In the genomic region with DNA sequence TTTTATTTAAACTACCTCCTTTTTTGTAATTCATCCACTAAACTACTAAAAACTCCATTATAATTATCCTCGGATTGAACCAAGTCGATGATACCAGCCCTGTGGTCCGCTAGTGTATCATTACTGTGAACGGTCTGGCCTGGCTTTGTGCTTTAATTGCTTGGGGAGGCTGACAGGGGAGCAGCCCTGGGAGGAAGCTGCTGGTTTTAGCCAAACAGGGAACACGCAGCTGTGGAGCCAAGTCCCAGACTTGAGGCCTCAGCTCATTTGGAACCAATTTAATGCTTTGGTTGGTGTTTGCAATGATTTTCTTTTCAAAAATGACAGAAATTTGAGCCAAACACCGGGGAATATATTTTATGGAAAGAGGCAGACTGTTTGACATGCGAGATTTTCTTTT, we compare ENCODE assay signal across 30 cellular contexts.
DNase-seq lines count a peak whose midpoint lies in the region; ATAC-seq, FAIRE-seq and TF ChIP-seq lines count a peak whose summit lies in the region.
"Had no signal": no experiment of that assay in that cellular context is flagged by ENCODE, and none has a peak within 500 bp of the region (broad histone marks: within the 10 kb centered on the region; RNA-seq: fewer than 3 reads in every experiment).

No MANE protein-coding gene starts in this region.

- no peaks in the 10 kb centered on the region for H3K9me2 ChIP-seq in GM23338 (ENCODE audit: insufficient read depth)
- H3K9me2 ChIP-seq in hepatocyte (replicated peaks; ENCODE audit: insufficient read depth): no peaks in the 10 kb centered on the region

- no peak overlapping the region for H3K4me3 Mint-ChIP-seq in GM23338
- H3K4me3 Mint-ChIP-seq: immature natural killer cell; stimulated activated naive CD8-positive, alpha-beta T cell treated with anti-CD3 and anti-CD28 coated beads, Interleukin-15, amount 100 ng/mL, for 72 hours; T-helper 2 cell treated with Interferon-gamma antibody and Interleukin-4, amounts not matched to agents 5 μg/mL and 100 μg/mL, for 36 hours had no signal

- no peak overlapping the region for H3K9ac ChIP-seq in K562 (ENCODE audit: insufficient read depth in 1 of 2, low read depth in 2 of 2, low read length in 2 of 2)

- no peaks in the 10 kb centered on the region for H3K9me3 Mint-ChIP-seq in GM23338
- H3K9me3 Mint-ChIP-seq: T-helper 2 cell treated with Interferon-gamma antibody and Interleukin-4, amounts not matched to agents 5 μg/mL and 100 μg/mL, for 36 hours had no signal

- in situ Hi-C loops in K562 (cut with MboI): loop anchor here (25.0 kb wide), 1 partner anchor 1817 kb away; no protein-coding TSS in a partner anchor

- H3K4me1 Mint-ChIP-seq in GM23338: peaks cover 35% of the 10 kb centered on the region
- H3K4me1 Mint-ChIP-seq: immature natural killer cell; stimulated activated naive CD8-positive, alpha-beta T cell treated with anti-CD3 and anti-CD28 coated beads, Interleukin-15, amount 100 ng/mL, for 72 hours had no signal

- WGBS in K562 (ENCODE audit: insufficient coverage, low coverage, missing lambda C conversion rate): under 1% methylated on average over 7 of the region's 7 CpGs
- WGBS in hepatocyte (ENCODE audit: low lambda C conversion rate, missing lambda C conversion rate): 58% methylated on average over 7 of the region's 7 CpGs
- 67% methylated on average over 7 of the region's 7 CpGs for WGBS in prostate gland
- 30 to 66% methylated on average over 3 of the region's 7 CpGs for WGBS in gastroesophageal sphincter (ENCODE audit: low coverage in 1 of 2), 2 donors

- H3K4me2 ChIP-seq in GM23338 (peak overlapping the region; percentile 35), K562 (ENCODE audit: insufficient read depth, low read length) (no peak overlapping the region), hepatocyte (peak overlapping the region; percentile 8)
- H3K4me2 ChIP-seq: smooth muscle cell had no signal

- intact Hi-C loops in K562 (cut with micrococcal nuclease) (loop anchor here (2.0 kb wide), 1 partner anchor 196 kb away; no protein-coding TSS in a partner anchor), sciatic nerve (cut with DNase I) (no loop called here), prostate gland (cut with DNase I) (no loop called here)

- H3K27ac Mint-ChIP-seq in GM23338: peak overlapping the region; percentile 91
- H3K27ac Mint-ChIP-seq: immature natural killer cell; stimulated activated naive CD8-positive, alpha-beta T cell treated with anti-CD3 and anti-CD28 coated beads, Interleukin-15, amount 100 ng/mL, for 72 hours; T-helper 2 cell treated with Interferon-gamma antibody and Interleukin-4, amounts not matched to agents 5 μg/mL and 100 μg/mL, for 36 hours had no signal

- no peak for TF ChIP-seq CTCF in GM23338 (conservative IDR thresholded peaks at IDR 0.05; ENCODE audit: low read depth in 2 of 2)
- TF ChIP-seq CTCF in K562 (IDR thresholded peaks at IDR 0.05 in 2 of 3, conservative IDR thresholded peaks at IDR 0.05 in 1 of 3; ENCODE audit: insufficient read depth in 2 of 3, low read depth in 1 of 3, low read length in 3 of 3): no peak
- no peak for TF ChIP-seq CTCF in hepatocyte (IDR thresholded peaks at IDR 0.05; ENCODE audit: poor library complexity)
- no peak for TF ChIP-seq CTCF in prostate gland (IDR thresholded peaks at IDR 0.05)
- TF ChIP-seq CTCF in GM10248 (IDR thresholded peaks at IDR 0.05; ENCODE audit: control extremely low read depth, extremely low read depth, low read depth, missing control alignments): no peak
- no peak for TF ChIP-seq CTCF in gastroesophageal sphincter (IDR thresholded peaks at IDR 0.05)

- peaks cover 6% of the 10 kb centered on the region for H3K27me3 Mint-ChIP-seq in GM23338 (ENCODE audit: insufficient read depth, low read depth, poor library complexity)
- H3K27me3 Mint-ChIP-seq: stimulated activated naive CD8-positive, alpha-beta T cell treated with anti-CD3 and anti-CD28 coated beads, Interleukin-15, amount 100 ng/mL, for 72 hours had no signal

- no peaks in the 10 kb centered on the region for H3K79me2 ChIP-seq in GM23338 (replicated peaks; ENCODE audit: insufficient read depth)
- no peaks in the 10 kb centered on the region for H3K79me2 ChIP-seq in K562 (ENCODE audit: control insufficient read depth, insufficient read depth, low read length)
- H3K79me2 ChIP-seq in hepatocyte: no peaks in the 10 kb centered on the region

- H3K36me3 Mint-ChIP-seq in GM23338 (ENCODE audit: low read depth): peaks cover 8% of the 10 kb centered on the region; the same call in 2 of the 3 replicates
- H3K36me3 Mint-ChIP-seq: immature natural killer cell had no signal

- H3K27me3 ChIP-seq in GM23338 (ENCODE audit: insufficient read depth): no peaks in the 10 kb centered on the region
- peaks cover 0 to 10% of the 10 kb centered on the region in 2 experiments; a peak in 1 of 5 replicates for H3K27me3 ChIP-seq in K562 (ENCODE audit: control insufficient read depth in 2 of 2, insufficient read depth in 2 of 2, low read length in 2 of 2)
- no peaks in the 10 kb centered on the region for H3K27me3 ChIP-seq in hepatocyte
- H3K27me3 ChIP-seq in prostate gland (replicated peaks; ENCODE audit: insufficient read depth): no peaks in the 10 kb centered on the region
- H3K27me3 ChIP-seq in gastroesophageal sphincter: no peaks in the 10 kb centered on the region
- H3K27me3 ChIP-seq: body of pancreas, esophagus muscularis mucosa, neutrophil, transverse colon had no signal

- ATAC-seq in GM23338: peak; percentile 88
- ATAC-seq in K562: peak; percentile 58
- ATAC-seq in sciatic nerve: peak; percentile 77
- no peak for ATAC-seq in GM19328 (IDR thresholded peaks at IDR 0.05; ENCODE audit: unreplicated experiment)
- no peak for ATAC-seq in gastroesophageal sphincter
- ATAC-seq: body of pancreas; psoas muscle; stimulated activated naive CD8-positive, alpha-beta T cell treated with anti-CD3 and anti-CD28 coated beads, Interleukin-15, amount 100 ng/mL, for 72 hours had no signal

- H3K4me1 ChIP-seq in GM23338 (ENCODE audit: insufficient read depth) (peaks cover 27% of the 10 kb centered on the region), K562 (replicated peaks in 1 of 2; ENCODE audit: control insufficient read depth in 2 of 2, insufficient read depth in 2 of 2, low read length in 2 of 2) (no peaks in the 10 kb centered on the region), hepatocyte (ENCODE audit: insufficient read depth) (peaks cover 23% of the 10 kb centered on the region), prostate gland (replicated peaks) (no peaks in the 10 kb centered on the region), gastroesophageal sphincter (peaks cover 0 to 19% (median 0%) of the 10 kb centered on the region in 3 donors)
- H3K4me1 ChIP-seq: body of pancreas had no signal

- POLR2A ChIA-PET in K562 (lab: Yijun Ruan, JAX) (interaction anchor here (0.6 kb wide), 1 partner anchor 265 kb away, joined by 3 read pairs; no protein-coding TSS in a partner anchor), GM10248 (lab: Yijun Ruan, JAX) (no interaction called here)

- BruUV-seq in K562 (replicated peaks; lab: Mats Ljungman, UMichigan): no TSS peak

- DNase-seq in GM23338 (ENCODE audit: low spot score): peak; percentile 47
- no peak for DNase-seq in K562 (ENCODE audit: extremely low read depth in 1 of 4, low spot score in 3 of 4)
- DNase-seq in hepatocyte (ENCODE audit: low spot score): no peak
- no peak for DNase-seq in sciatic nerve (ENCODE audit: low spot score)
- DNase-seq in prostate gland (ENCODE audit: low spot score): no peak
- no peak for DNase-seq in GM10248 (ENCODE audit: extremely low spot score)
- DNase-seq: ACHN; activated CD4-positive, alpha-beta T cell treated with anti-CD3 and anti-CD28 coated beads, Interleukin-2, amount 50 U/mL, for 48 hours; activated CD8-positive, alpha-beta memory T cell treated with anti-CD3 and anti-CD28 coated beads, Interleukin-2, amount 50 U/mL, for 48 hours; activated effector memory CD4-positive, alpha-beta T cell treated with Interleukin-2 at 50 U/mL for 16 hours; body of pancreas; C1 segment of cervical spinal cord; Calu3; effector memory CD4-positive, alpha-beta T cell; EL; HCEC 1CT; immature natural killer cell; MM.1S; NCI-H1436; psoas muscle; stimulated activated CD4-positive, alpha-beta T cell treated with anti-CD3 and anti-CD28 coated beads, Interleukin-2, amount 100 ng/mL, for 48 hours; stimulated activated naive CD8-positive, alpha-beta T cell treated with anti-CD3 and anti-CD28 coated beads, Interleukin-15, amount 100 ng/mL, for 72 hours; transverse colon had no signal

- H3K27ac ChIP-seq in GM23338 (ENCODE audit: low read depth): peak overlapping the region; percentile 83
- no peak overlapping the region for H3K27ac ChIP-seq in K562 (ENCODE audit: extremely low read depth, low read depth, low read length)
- H3K27ac ChIP-seq in hepatocyte: peak overlapping the region; percentile 39
- H3K27ac ChIP-seq in prostate gland: no peak overlapping the region
- no peak overlapping the region for H3K27ac ChIP-seq in gastroesophageal sphincter
- H3K27ac ChIP-seq: body of pancreas, esophagus muscularis mucosa, neutrophil, psoas muscle, transverse colon had no signal

- no peaks in the 10 kb centered on the region for H3K9me3 ChIP-seq in K562 (replicated peaks; ENCODE audit: control insufficient read depth, insufficient read depth, low read depth, low read length)
- H3K9me3 ChIP-seq in hepatocyte (ENCODE audit: low read depth): no peaks in the 10 kb centered on the region
- H3K9me3 ChIP-seq in prostate gland: no peaks in the 10 kb centered on the region
- no peaks in the 10 kb centered on the region for H3K9me3 ChIP-seq in gastroesophageal sphincter
- H3K9me3 ChIP-seq: body of pancreas, esophagus muscularis mucosa, neutrophil, psoas muscle, transverse colon had no signal

- H3K4me3 ChIP-seq in GM23338 (peak overlapping the region; percentile 13; the same call in 1 of the 2 replicates), K562 (no peak overlapping the region), hepatocyte (no peak overlapping the region), prostate gland (no peak overlapping the region), gastroesophageal sphincter (no peak overlapping the region)
- H3K4me3 ChIP-seq: body of pancreas, esophagus muscularis mucosa, psoas muscle, smooth muscle cell, transverse colon had no signal

- H2AFZ ChIP-seq in GM23338 (no peak overlapping the region), K562 (ENCODE audit: low read depth, low read length) (no peak overlapping the region), hepatocyte (no peak overlapping the region)

- H3K36me3 ChIP-seq in GM23338 (ENCODE audit: insufficient read depth) (no peaks in the 10 kb centered on the region), K562 (ENCODE audit: control insufficient read depth, insufficient read depth, low read length) (no peaks in the 10 kb centered on the region), hepatocyte (replicated peaks; ENCODE audit: insufficient read depth, low read depth) (no peaks in the 10 kb centered on the region), prostate gland (no peaks in the 10 kb centered on the region), gastroesophageal sphincter (no peaks in the 10 kb centered on the region)
- H3K36me3 ChIP-seq: esophagus muscularis mucosa, neutrophil, transverse colon had no signal

- no peaks in the 10 kb centered on the region for H3K9me1 ChIP-seq in K562 (ENCODE audit: control insufficient read depth, insufficient read depth, low read length)

- CTCF ChIA-PET in K562 (lab: Yijun Ruan, JAX; ENCODE audit: low intra/inter-chr PET ratio): no interaction called here
- CTCF ChIA-PET in GM10248 (lab: Yijun Ruan, JAX): no interaction called here

- FAIRE-seq in K562 (lab: Jason Lieb, UNC): no peak
- FAIRE-seq: RCC 7860 had no signal

- no peaks in the 10 kb centered on the region for H4K20me1 ChIP-seq in GM23338 (replicated peaks; ENCODE audit: insufficient read depth)
- H4K20me1 ChIP-seq in K562 (replicated peaks; ENCODE audit: control insufficient read depth, insufficient read depth, low read length): no peaks in the 10 kb centered on the region
- H4K20me1 ChIP-seq in hepatocyte (ENCODE audit: insufficient read depth, poor library complexity, severe bottlenecking): no peaks in the 10 kb centered on the region

- no peak for TF ChIP-seq RAD21 in K562 (CRISPR knock-in tag; conservative IDR thresholded peaks at IDR 0.05 in 1 of 2, IDR thresholded peaks at IDR 0.05 in 1 of 2)

- no peaks in the 10 kb centered on the region for H3F3A ChIP-seq in GM23338 (replicated peaks; ENCODE audit: low read depth)

- TF ChIP-seq POLR2A in K562 (conservative IDR thresholded peaks at IDR 0.05): no peak
- no peak for TF ChIP-seq POLR2A in prostate gland (IDR thresholded peaks at IDR 0.05)
- no peak for TF ChIP-seq POLR2A in gastroesophageal sphincter (IDR thresholded peaks at IDR 0.05)

- TF ChIP-seq EP300 in K562 (IDR thresholded peaks at IDR 0.05; ENCODE audit: low read length) (no peak), gastroesophageal sphincter (IDR thresholded peaks at IDR 0.05) (no peak)

Comparison
In these comparisons a context has a peak if more than half of its experiments do, and no peak if none do; other contexts are left out.
1. ATAC-seq: peak in GM23338 (single experiment), K562 (single experiment) and sciatic nerve (single experiment); none in GM19328 (single experiment) and gastroesophageal sphincter (single experiment).
2. H3K27ac ChIP-seq: peak in GM23338 (single experiment) and hepatocyte (single experiment); none in K562 (single experiment), prostate gland (0 of 2) and gastroesophageal sphincter (0 of 4).